Comparison of ENCODE assay signal across 8 cellular contexts in the genomic region with DNA sequence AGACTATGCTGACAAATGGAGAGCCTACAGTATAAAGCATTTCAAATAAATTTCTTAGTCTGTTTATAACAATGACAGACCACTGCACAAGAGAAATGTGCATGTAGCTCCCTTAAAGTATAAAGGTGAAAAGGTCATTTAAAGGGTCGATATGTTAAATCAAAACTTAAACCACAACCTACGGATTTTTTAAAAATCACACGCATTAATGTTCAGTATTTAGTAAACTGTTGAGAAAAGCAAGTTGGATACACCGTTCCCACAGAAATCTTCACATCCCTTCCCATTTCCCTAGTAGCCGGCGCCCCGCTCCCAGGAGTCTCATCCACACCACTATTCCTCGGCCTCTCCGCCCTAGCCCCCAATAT. TPM values are rescaled to one million over a fixed set of nuclear protein-coding genes. Genes with fewer than 3 reads are reported as not detected.
DNase-seq lines count a peak whose midpoint lies in the region; ATAC-seq and TF ChIP-seq lines count a peak whose summit lies in the region.

No MANE protein-coding gene starts in this region.

- H3K4me3 Mint-ChIP-seq in T-helper 17 cell = peak overlapping the region; percentile 99
- peak overlapping the region; percentile 100 for H3K4me3 Mint-ChIP-seq in glutamatergic neuron (ENCODE audit: unreplicated experiment)

- peaks cover 28% of the 10 kb centered on the region for H3K4me1 Mint-ChIP-seq in T-helper 17 cell
- peaks cover 14% of the 10 kb centered on the region for H3K4me1 Mint-ChIP-seq in glutamatergic neuron (ENCODE audit: low read depth, unreplicated experiment)

- H3K27me3 ChIP-seq in rectal smooth muscle tissue (ENCODE audit: control insufficient read depth, insufficient read depth, low read length) = no peaks in the 10 kb centered on the region

- ATAC-seq in T-helper 17 cell (no peak), GM18870 (IDR thresholded peaks at IDR 0.05; ENCODE audit: unreplicated experiment) (no peak)

- peaks cover 8% of the 10 kb centered on the region for H3K9me3 Mint-ChIP-seq in glutamatergic neuron (ENCODE audit: unreplicated experiment)

- H3K27ac ChIP-seq in rectal smooth muscle tissue (ENCODE audit: low read depth, low read length) = peak overlapping the region; percentile 88

- TF ChIP-seq CTCF in GM12865 (IDR thresholded peaks at IDR 0.05; ENCODE audit: insufficient read depth, low read depth, low read length, missing control alignments) (no peak), glutamatergic neuron (IDR thresholded peaks at IDR 0.05; ENCODE audit: partially characterized antibody, unreplicated experiment) (no peak)

- H3K27me3 Mint-ChIP-seq in T-helper 17 cell (no peaks in the 10 kb centered on the region), glutamatergic neuron (ENCODE audit: unreplicated experiment) (no peaks in the 10 kb centered on the region)

- peaks cover 15% of the 10 kb centered on the region for H3K4me1 ChIP-seq in rectal smooth muscle tissue (ENCODE audit: control insufficient read depth, insufficient read depth, low read length)

- no peak for DNase-seq in GM12865 (ENCODE audit: low read depth)
- no peak for DNase-seq in T-helper 17 cell
- DNase-seq in glutamatergic neuron = no peak
- no peak for DNase-seq in mucosa of gallbladder (ENCODE audit: low spot score)
- DNase-seq in inferior parietal cortex (ENCODE audit: extremely low spot score) = no peak
- no peak for DNase-seq in effector CD4-positive, alpha-beta T cell

- no peaks in the 10 kb centered on the region for H3K9me3 ChIP-seq in T-helper 17 cell (ENCODE audit: control insufficient read depth, low read length, poor library complexity, severe bottlenecking)

- peak overlapping the region; percentile 97 for H3K9ac ChIP-seq in rectal smooth muscle tissue (ENCODE audit: low read length)

- H3K36me3 Mint-ChIP-seq in T-helper 17 cell (ENCODE audit: low read depth) (no peaks in the 10 kb centered on the region), glutamatergic neuron (ENCODE audit: unreplicated experiment) (no peaks in the 10 kb centered on the region)

- H3K27ac Mint-ChIP-seq in T-helper 17 cell (peak overlapping the region; percentile 99), glutamatergic neuron (ENCODE audit: unreplicated experiment) (peak overlapping the region; percentile 97)

- H3K36me3 ChIP-seq in rectal smooth muscle tissue (ENCODE audit: control insufficient read depth, insufficient read depth, low read length) = no peaks in the 10 kb centered on the region

- H3K4me3 ChIP-seq in GM12865 (ENCODE audit: low read depth, low read length) (peak overlapping the region; percentile 92), rectal smooth muscle tissue (ENCODE audit: low read length) (peak overlapping the region; percentile 98)

RNA-seq across cellular contexts. Expression of a gene that starts 0.6 kb away (rescaled TPM):
- total RNA-seq in T-helper 17 cell (10 to 100 TPM; 30.1 to 31.4 TPM), glutamatergic neuron (ENCODE audit: unreplicated experiment) (95.1 TPM), mucosa of gallbladder (39.0 TPM)

RNA-seq across cellular contexts. Expression of a gene that starts 2.1 kb away (rescaled TPM):
- total RNA-seq in T-helper 17 cell = 1 to 10 TPM; 7.9 to 8.9 TPM
- total RNA-seq in glutamatergic neuron (ENCODE audit: unreplicated experiment) = 9.6 TPM
- total RNA-seq in mucosa of gallbladder = 4.5 TPM

RNA-seq across cellular contexts. Expression of a gene that starts 49.8 kb away (rescaled TPM):
- 10 to 100 TPM; 62.7 to 65.5 TPM for total RNA-seq in T-helper 17 cell
- total RNA-seq in glutamatergic neuron (ENCODE audit: unreplicated experiment) = 46.7 TPM
- 29.2 TPM for total RNA-seq in mucosa of gallbladder
